ENCODE assay signal across 21 cellular contexts in the genomic region with DNA sequence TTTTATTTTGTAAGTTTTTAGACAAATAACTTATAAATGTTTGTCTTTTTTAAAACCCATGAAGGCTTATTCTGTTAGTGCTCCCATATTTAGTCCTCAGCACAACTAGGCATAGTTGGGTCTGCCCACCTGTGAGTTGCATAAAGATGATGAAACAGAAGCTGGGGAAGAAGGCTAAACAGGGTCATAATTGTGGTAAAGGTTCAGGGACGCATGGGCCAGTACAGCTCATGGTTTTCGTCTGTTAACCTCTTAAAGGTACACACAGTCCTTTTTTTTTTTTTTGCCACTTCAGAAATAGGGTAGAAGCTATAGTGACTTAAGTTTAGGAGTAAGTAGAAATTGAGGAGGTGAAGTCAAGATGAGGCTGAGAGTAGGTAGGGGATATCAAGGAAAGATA. TPM values are rescaled to one million over a fixed set of nuclear protein-coding genes. Genes with fewer than 3 reads are reported as not detected.
DNase-seq lines count a peak whose midpoint lies in the region; ATAC-seq and TF ChIP-seq lines count a peak whose summit lies in the region.
"Had no signal": no experiment of that assay in that cellular context is flagged by ENCODE, and none has a peak within 500 bp of the region (broad histone marks: within the 10 kb centered on the region; RNA-seq: fewer than 3 reads in every experiment).

No MANE protein-coding gene starts in this region.

- intact Hi-C loops in stomach (cut with DNase I; ENCODE audit: low total_unique reads) = no loop called here

- DNase-seq in HuH-7.5 (ENCODE audit: low spot score) = peak; percentile 60
- DNase-seq in MV-4-11 (lab: John Stamatoyannopoulos, UW) = peak; percentile 13
- DNase-seq in fibroblast of mammary gland (ENCODE audit: low read depth) = peak; percentile 18
- DNase-seq in renal cortical epithelial cell (ENCODE audit: low read depth) = peak; percentile 49
- DNase-seq in natural killer cell treated with Interleukin-12 subunit alpha and Interleukin-12 subunit beta and Interleukin-15 and Interleukin-18, amount 100 ng/mL, for 72 hours (ENCODE audit: low spot score) = no peak
- DNase-seq in stomach = no peak
- DNase-seq in DMS79 (lab: John Stamatoyannopoulos, UW) = no peak
- DNase-seq: BE2C, DMS79 treated with DMSO at 0.1 percent for 48 hours, H9, NCI-H1048, NCI-H1417 treated with DMSO at 0.1 percent for 48 hours, NCI-H187, NCI-H446 treated with DMSO at 0.1 percent for 48 hours, NCI-H526 treated with DMSO at 0.1 percent for 48 hours, SIG-M5, SK-N-SH had no signal

- TF ChIP-seq CTCF in fibroblast of mammary gland (conservative IDR thresholded peaks at IDR 0.05; ENCODE audit: control insufficient read depth, insufficient read depth, low read depth, low read length) = no peak
- no peak for TF ChIP-seq CTCF in stomach (IDR thresholded peaks at IDR 0.05)

- H3K4me3 ChIP-seq in fibroblast of mammary gland (ENCODE audit: control insufficient read depth, low read depth, low read length) = no peak overlapping the region
- H3K4me3 ChIP-seq in stomach = no peak overlapping the region
- H3K4me3 ChIP-seq: GM12878, GM23248 had no signal

- no peaks in the 10 kb centered on the region for H3K9me3 ChIP-seq in stomach
- H3K9me3 ChIP-seq: BE2C, SK-N-SH had no signal

- whole genome bisulfite sequencing in stomach, 5 donors = 67 to 84% (median 74%) methylated on average over 2 of the region's 2 CpGs

- TF ChIP-seq POLR2A in stomach (IDR thresholded peaks at IDR 0.05) = no peak

- no peaks in the 10 kb centered on the region for H3K27me3 Mint-ChIP-seq in natural killer cell treated with Interleukin-12 subunit alpha and Interleukin-12 subunit beta and Interleukin-15 and Interleukin-18, amount 100 ng/mL, for 72 hours

- no peak overlapping the region for H3K27ac ChIP-seq in stomach
- H3K27ac ChIP-seq: GM23248, KMS-11 had no signal

- ATAC-seq in natural killer cell treated with Interleukin-12 subunit alpha and Interleukin-12 subunit beta and Interleukin-15 and Interleukin-18, amount 100 ng/mL, for 72 hours = no peak
- ATAC-seq: GM12878, Panc1 had no signal

- no peak overlapping the region for H3K4me3 Mint-ChIP-seq in natural killer cell treated with Interleukin-12 subunit alpha and Interleukin-12 subunit beta and Interleukin-15 and Interleukin-18, amount 100 ng/mL, for 72 hours
- H3K4me3 Mint-ChIP-seq: H9 had no signal

- no peaks in the 10 kb centered on the region for H3K9me3 Mint-ChIP-seq in natural killer cell treated with Interleukin-12 subunit alpha and Interleukin-12 subunit beta and Interleukin-15 and Interleukin-18, amount 100 ng/mL, for 72 hours
- H3K9me3 Mint-ChIP-seq: H9 had no signal

- H3K4me1 Mint-ChIP-seq in natural killer cell treated with Interleukin-12 subunit alpha and Interleukin-12 subunit beta and Interleukin-15 and Interleukin-18, amount 100 ng/mL, for 72 hours (ENCODE audit: low read depth in 2 of 2) = peaks cover 6 to 8% of the 10 kb centered on the region in 2 donors

- peaks cover 33% of the 10 kb centered on the region for H3K36me3 Mint-ChIP-seq in natural killer cell treated with Interleukin-12 subunit alpha and Interleukin-12 subunit beta and Interleukin-15 and Interleukin-18, amount 100 ng/mL, for 72 hours

- H3K36me3 ChIP-seq in stomach = peaks cover 9 to 92% (median 89%) of the 10 kb centered on the region in 4 donors

- no peaks in the 10 kb centered on the region for H3K27me3 ChIP-seq in stomach
- H3K27me3 ChIP-seq: BE2C had no signal

- H3K4me1 ChIP-seq in stomach = peaks cover 0 to 13% (median 6%) of the 10 kb centered on the region in 4 donors
- H3K4me1 ChIP-seq: BE2C had no signal

- no peak overlapping the region for H3K27ac Mint-ChIP-seq in natural killer cell treated with Interleukin-12 subunit alpha and Interleukin-12 subunit beta and Interleukin-15 and Interleukin-18, amount 100 ng/mL, for 72 hours
- H3K27ac Mint-ChIP-seq: H9 had no signal

- TF ChIP-seq EP300 in stomach (IDR thresholded peaks at IDR 0.05) = no peak

RNA-seq across cellular contexts. Expression of a gene that starts 46.9 kb away (rescaled TPM):
- 2.8 and 11.0 TPM in 2 replicates for total RNA-seq in renal cortical epithelial cell
- 1 to 10 TPM; 2.3 to 3.1 TPM for total RNA-seq in natural killer cell treated with Interleukin-12 subunit alpha and Interleukin-12 subunit beta and Interleukin-15 and Interleukin-18, amount 100 ng/mL, for 72 hours
- 1 to 10 TPM in 4 of 5 donors, not detected in 1; 2.3 to 5.8 (median 3.4) TPM for total RNA-seq in stomach
- polyA plus RNA-seq in stomach = 1 to 10 TPM; 1.1 to 8.4 (median 6.7) TPM

RNA-seq across cellular contexts. Expression of a gene that starts 58.3 kb away (rescaled TPM):
- total RNA-seq in renal cortical epithelial cell (252 and 253 TPM in 2 replicates), stomach (100 to 1,000 TPM in 1 of 5 donors, 10 to 100 TPM in 4; 18.1 to 268 (median 31.2) TPM)
- total RNA-seq in natural killer cell treated with Interleukin-12 subunit alpha and Interleukin-12 subunit beta and Interleukin-15 and Interleukin-18, amount 100 ng/mL, for 72 hours = 10 to 100 TPM; 61.6 to 81.6 TPM
- polyA plus RNA-seq in stomach = 10 to 100 TPM; 22.9 to 56.1 (median 40.8) TPM

Comparison
In these comparisons a context has a peak if more than half of its experiments do, and no peak if none do; other contexts are left out.
1. DNase-seq: peak in HuH-7.5 (single experiment), MV-4-11 (single experiment), fibroblast of mammary gland (single experiment) and renal cortical epithelial cell (single experiment); none in natural killer cell treated with Interleukin-12 subunit alpha and Interleukin-12 subunit beta and Interleukin-15 and Interleukin-18, amount 100 ng/mL, for 72 hours (single experiment), stomach (single experiment) and DMS79 (single experiment).